Comparison of ENCODE assay signal across 8 cellular contexts in the genomic region with DNA sequence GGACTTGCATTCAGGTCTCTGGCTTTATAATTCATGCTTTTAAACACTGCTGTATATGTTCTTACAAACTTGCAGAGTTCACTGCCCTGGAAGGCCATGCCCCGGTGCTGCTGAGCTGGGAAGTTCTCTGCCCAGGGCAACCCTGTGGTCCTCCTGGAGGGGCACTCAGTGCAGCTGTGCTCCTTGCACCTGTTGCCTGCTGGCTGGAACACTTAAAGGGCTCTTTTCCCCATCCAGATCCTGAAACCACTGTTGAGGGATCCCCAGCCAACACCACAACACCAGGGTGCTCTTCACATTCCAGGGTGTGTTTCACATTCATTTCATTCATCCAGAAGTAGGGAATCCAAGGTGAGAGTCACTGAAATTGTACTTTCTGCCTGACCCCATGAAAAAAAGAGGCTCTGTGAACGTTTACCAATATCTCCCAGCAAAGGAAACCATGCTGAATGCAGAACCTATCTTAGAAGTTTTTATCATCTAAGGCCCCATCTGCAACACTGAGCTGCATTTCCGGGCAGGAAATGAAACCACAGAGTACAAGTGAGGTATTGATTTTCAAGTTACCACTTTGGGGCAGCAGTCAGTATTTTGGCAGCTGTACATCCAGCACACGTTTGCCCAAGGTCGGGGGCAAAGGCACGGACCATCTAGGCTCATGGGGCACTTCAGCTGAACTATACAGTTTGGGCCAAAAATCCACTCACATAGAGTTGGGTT. TPM values are rescaled to one million over a fixed set of nuclear protein-coding genes. Genes with fewer than 3 reads are reported as not detected.
A peak's percentile ranks its signal among the peaks of the same experiment; 100 is the strongest.
DNase-seq lines count a peak whose midpoint lies in the region; ATAC-seq and TF ChIP-seq lines count a peak whose summit lies in the region.

No MANE protein-coding gene starts in this region.

- no peaks in the 10 kb centered on the region for H3K9me3 ChIP-seq in CD4-positive, alpha-beta memory T cell (ENCODE audit: control insufficient read depth in 1 of 2, low read length in 2 of 2)
- peaks cover 0 to 2% of the 10 kb centered on the region in 2 donors for H3K9me3 ChIP-seq in left lung

- H3K4me1 ChIP-seq in CD4-positive, alpha-beta memory T cell (ENCODE audit: insufficient read depth, low read length): peaks cover 73% of the 10 kb centered on the region
- H3K4me1 ChIP-seq in left lung: peaks cover 0 to 18% of the 10 kb centered on the region in 2 donors

- POLR2A ChIA-PET in CD4-positive, alpha-beta memory T cell (lab: Charles Lee; ENCODE audit: partially characterized antibody): interaction anchor here (0.7 to 7.2 kb wide), 10 partner anchors 9 to 186 kb away, joined by 3 to 112 read pairs (median 6); a partner anchor contains a TSS

- H3K27ac Mint-ChIP-seq in CD4-positive, alpha-beta memory T cell: peak overlapping the region; percentile 90 to 98 (median 96)

- no peaks in the 10 kb centered on the region for H3K36me3 Mint-ChIP-seq in CD4-positive, alpha-beta memory T cell

- ATAC-seq in GM19372 (IDR thresholded peaks at IDR 0.05; ENCODE audit: low read depth, unreplicated experiment) (peak; percentile 81), HG03354 (IDR thresholded peaks at IDR 0.05; ENCODE audit: poor library complexity, severe bottlenecking, unreplicated experiment) (peak; percentile 92), left lung (peak; percentile 25)

- peak; percentile 76 to 83 (median 80) for DNase-seq in CD4-positive, alpha-beta memory T cell
- DNase-seq in T-helper 1 cell (peak in 4 of 5 donors; percentile 25 to 88 (median 41)), left lung (no peak), NCI-H2081 (lab: John Stamatoyannopoulos, UW) (no peak), NCI-H1436 (lab: John Stamatoyannopoulos, UW) (no peak), occipital lobe (lab: John Stamatoyannopoulos, UW) (no peak)

- H3K4me1 Mint-ChIP-seq in CD4-positive, alpha-beta memory T cell: peaks cover 59 to 84% (median 71%) of the 10 kb centered on the region in 4 donors

- peak overlapping the region; percentile 80 to 93 (median 90) for H3K4me3 Mint-ChIP-seq in CD4-positive, alpha-beta memory T cell

- no peak for TF ChIP-seq CTCF in left lung (IDR thresholded peaks at IDR 0.05)

- no peaks in the 10 kb centered on the region for H3K27me3 ChIP-seq in CD4-positive, alpha-beta memory T cell (ENCODE audit: insufficient read depth, low read length)
- H3K27me3 ChIP-seq in left lung: no peaks in the 10 kb centered on the region

- peak overlapping the region in 1 of 2 donors; percentile 8 for H3K4me3 ChIP-seq in CD4-positive, alpha-beta memory T cell (ENCODE audit: low read length in 2 of 2)
- H3K4me3 ChIP-seq in left lung: no peak overlapping the region

- CTCF ChIA-PET in CD4-positive, alpha-beta memory T cell (lab: Charles Lee; ENCODE audit: partially characterized antibody): interaction anchor here (0.8 to 7.0 kb wide), 9 partner anchors 9 to 109 kb away, joined by 3 to 58 read pairs (median 16); no protein-coding TSS in a partner anchor

- no peaks in the 10 kb centered on the region for H3K36me3 ChIP-seq in CD4-positive, alpha-beta memory T cell (ENCODE audit: insufficient read depth, low read length)
- H3K36me3 ChIP-seq in left lung: no peaks in the 10 kb centered on the region

- intact Hi-C loops in CD4-positive, alpha-beta memory T cell (cut with micrococcal nuclease): loop anchor here (1.0 to 10.0 kb wide), 7 partner anchors 12 to 996 kb away; a partner anchor contains a TSS
- intact Hi-C loops in left lung (cut with DNase I): no loop called here

- H3K27me3 Mint-ChIP-seq in CD4-positive, alpha-beta memory T cell: no peaks in the 10 kb centered on the region

- H3K27ac ChIP-seq in CD4-positive, alpha-beta memory T cell (ENCODE audit: low read depth, low read length): peak overlapping the region; percentile 55
- H3K27ac ChIP-seq in left lung: peak overlapping the region in 1 of 2 donors; percentile 65

- no peaks in the 10 kb centered on the region for H3K9me3 Mint-ChIP-seq in CD4-positive, alpha-beta memory T cell

RNA-seq across cellular contexts. Expression of a gene that starts 16.4 kb away (rescaled TPM):
- 10 to 100 TPM; 28.7 to 33.6 TPM for total RNA-seq in CD4-positive, alpha-beta memory T cell
- 10 to 100 TPM; 36.2 to 53.8 TPM for polyA plus RNA-seq in CD4-positive, alpha-beta memory T cell
- total RNA-seq in left lung (10 to 100 TPM; 24.4 to 42.9 TPM), occipital lobe (0.47 TPM)

Comparison
In these comparisons a context has a peak if more than half of its experiments do, and no peak if none do; other contexts are left out.
1. DNase-seq: peak in CD4-positive, alpha-beta memory T cell (5 of 5) and T-helper 1 cell (4 of 5); none in left lung (0 of 2), NCI-H2081 (0 of 2), NCI-H1436 (single experiment) and occipital lobe (single experiment).
2. ATAC-seq: peak in every context shown above with its lines; median percentile 92 in HG03354; 81 in GM19372; 25 in left lung.
3. RNA of a gene that starts 16.4 kb away (total RNA-seq): 24.4 to 42.9 TPM in left lung and 28.7 to 33.6 TPM in CD4-positive, alpha-beta memory T cell; 0.47 TPM in occipital lobe (single experiment); every median in the first group is over 10 times any median in the second.